Comparison of ENCODE assay signal across 32 cellular contexts in genomic region chr4:179582164-179582563, GRCh38.
"Had no signal": no experiment of that assay in that cellular context is flagged by ENCODE, and none has a peak within 500 bp of the region (broad histone marks: within the 10 kb centered on the region; RNA-seq: fewer than 3 reads in every experiment).

No MANE protein-coding gene starts in this region.

- ATAC-seq: activated CD4-positive, CD25-positive, alpha-beta regulatory T cell treated with anti-CD3 and anti-CD28 coated beads, Interleukin-2, amount 50 U/mL, for 24 hours; activated CD8-positive, alpha-beta T cell treated with anti-CD3 and anti-CD28 coated beads for 36 hours; activated naive CD8-positive, alpha-beta T cell treated with anti-CD3 and anti-CD28 coated beads, Interleukin-2, amount 50 U/mL, for 24 hours; activated T-cell treated with anti-CD3 and anti-CD28 coated beads, Interleukin-2, amount 50 U/mL, for 4 hours; activated T-helper 17 cell treated with anti-CD3 and anti-CD28 coated beads, Interleukin-2, amount 50 U/mL, for 72 hours; body of pancreas; gastroesophageal sphincter; T-helper 17 cell had no signal

- H3K4me3 ChIP-seq: ascending aorta, body of pancreas, cardiac muscle cell, colonic mucosa, esophagus squamous epithelium, gastroesophageal sphincter had no signal

- H3K9me3 ChIP-seq: ascending aorta, body of pancreas, colonic mucosa, esophagus squamous epithelium had no signal

- H3K4me1 Mint-ChIP-seq: activated B cell treated with CpG ODN at 0.5 μM for 24 hours; activated naive CD4-positive, alpha-beta T cell treated with anti-CD3 and anti-CD28 coated beads, Interleukin-2, amount 50 U/mL, for 24 hours; activated naive CD8-positive, alpha-beta T cell treated with anti-CD3 and anti-CD28 coated beads for 36 hours; activated naive CD8-positive, alpha-beta T cell treated with anti-CD3 and anti-CD28 coated beads, Interleukin-2, amount 50 U/mL, for 24 hours; activated T-helper 17 cell treated with anti-CD3 and anti-CD28 coated beads, Interleukin-2, amount 50 U/mL, for 72 hours; T-helper 17 cell had no signal

- H3K36me3 Mint-ChIP-seq: activated naive CD4-positive, alpha-beta T cell treated with anti-CD3 and anti-CD28 coated beads, Interleukin-2, amount 50 U/mL, for 24 hours; activated naive CD8-positive, alpha-beta T cell treated with anti-CD3 and anti-CD28 coated beads for 36 hours had no signal

- H3K27ac ChIP-seq: ascending aorta, body of pancreas, cardiac muscle cell, colonic mucosa, epithelial cell of prostate, esophagus squamous epithelium, gastroesophageal sphincter, WERI-Rb-1 had no signal

- H3K9me3 Mint-ChIP-seq: activated naive CD8-positive, alpha-beta T cell treated with anti-CD3 and anti-CD28 coated beads for 36 hours had no signal

- H3K36me3 ChIP-seq: ascending aorta, cardiac muscle cell, colonic mucosa, esophagus squamous epithelium, gastroesophageal sphincter, WERI-Rb-1 had no signal

- H3K4me1 ChIP-seq: ascending aorta, body of pancreas, colonic mucosa, esophagus squamous epithelium, gastroesophageal sphincter had no signal

- DNase-seq: activated B cell treated with CpG ODN at 0.5 μM for 24 hours; activated CD4-positive, alpha-beta T cell treated with anti-CD3 and anti-CD28 coated beads for 48 hours; activated CD4-positive, alpha-beta T cell treated with anti-CD3 and anti-CD28 coated beads, Interleukin-2, amount 50 U/mL, for 1 hour; activated CD4-positive, alpha-beta T cell treated with anti-CD3 and anti-CD28 coated beads, Interleukin-2, amount 50 U/mL, for 48 hours; activated CD8-positive, alpha-beta memory T cell treated with anti-CD3 and anti-CD28 coated beads for 24 hours; activated CD8-positive, alpha-beta T cell treated with anti-CD3 and anti-CD28 coated beads for 36 hours; activated effector memory CD4-positive, alpha-beta T cell treated with Interleukin-2 at 50 U/mL for 16 hours; activated gamma-delta T cell treated with Interleukin-2 at 50 U/mL for 16 hours; activated naive CD4-positive, alpha-beta T cell treated with anti-CD3 and anti-CD28 coated beads for 36 hours; activated naive CD8-positive, alpha-beta T cell treated with anti-CD3 and anti-CD28 coated beads for 36 hours; activated naive CD8-positive, alpha-beta T cell treated with anti-CD3 and anti-CD28 coated beads, Interleukin-2, amount 50 U/mL, for 24 hours; activated T-cell treated with anti-CD3 and anti-CD28 coated beads, Interleukin-2, amount 50 U/mL, for 4 hours; body of pancreas; central memory CD4-positive, alpha-beta T cell; cerebellar nuclear complex; colonic mucosa; effector CD8-positive, alpha-beta T cell; esophagus squamous epithelium; foreskin melanocyte; head of caudate nucleus; T-helper 1 cell; T-helper 17 cell; T1000; WERI-Rb-1 had no signal

- H3K27me3 Mint-ChIP-seq: activated B cell treated with CpG ODN at 0.5 μM for 24 hours; activated CD8-positive, alpha-beta T cell treated with anti-CD3 and anti-CD28 coated beads for 36 hours; activated naive CD4-positive, alpha-beta T cell treated with anti-CD3 and anti-CD28 coated beads, Interleukin-2, amount 50 U/mL, for 24 hours; activated naive CD8-positive, alpha-beta T cell treated with anti-CD3 and anti-CD28 coated beads for 36 hours; activated naive CD8-positive, alpha-beta T cell treated with anti-CD3 and anti-CD28 coated beads, Interleukin-2, amount 50 U/mL, for 24 hours; activated T-helper 17 cell treated with anti-CD3 and anti-CD28 coated beads, Interleukin-2, amount 50 U/mL, for 72 hours; T-helper 17 cell had no signal

- H3K27me3 ChIP-seq: ascending aorta, body of pancreas, cardiac muscle cell, colonic mucosa, esophagus squamous epithelium, gastroesophageal sphincter had no signal

- H3K27ac Mint-ChIP-seq: activated B cell treated with CpG ODN at 0.5 μM for 24 hours; activated CD8-positive, alpha-beta T cell treated with anti-CD3 and anti-CD28 coated beads for 36 hours; activated naive CD4-positive, alpha-beta T cell treated with anti-CD3 and anti-CD28 coated beads for 36 hours; activated naive CD4-positive, alpha-beta T cell treated with anti-CD3 and anti-CD28 coated beads, Interleukin-2, amount 50 U/mL, for 24 hours; activated naive CD8-positive, alpha-beta T cell treated with anti-CD3 and anti-CD28 coated beads for 36 hours; activated naive CD8-positive, alpha-beta T cell treated with anti-CD3 and anti-CD28 coated beads, Interleukin-2, amount 50 U/mL, for 24 hours; activated T-helper 17 cell treated with anti-CD3 and anti-CD28 coated beads, Interleukin-2, amount 50 U/mL, for 72 hours; T-helper 17 cell; T-helper 2 cell treated with Interferon-gamma antibody and Interleukin-4, amounts not matched to agents 5 μg/mL and 100 μg/mL, for 36 hours had no signal

- H3K4me3 Mint-ChIP-seq: activated B cell treated with CpG ODN at 0.5 μM for 24 hours; activated CD8-positive, alpha-beta T cell treated with anti-CD3 and anti-CD28 coated beads for 36 hours; activated naive CD4-positive, alpha-beta T cell treated with anti-CD3 and anti-CD28 coated beads for 36 hours; activated naive CD4-positive, alpha-beta T cell treated with anti-CD3 and anti-CD28 coated beads, Interleukin-2, amount 50 U/mL, for 24 hours; activated naive CD8-positive, alpha-beta T cell treated with anti-CD3 and anti-CD28 coated beads for 36 hours; activated naive CD8-positive, alpha-beta T cell treated with anti-CD3 and anti-CD28 coated beads, Interleukin-2, amount 50 U/mL, for 24 hours; activated T-cell treated with anti-CD3 and anti-CD28 coated beads, Interleukin-2, amount 50 U/mL, for 4 hours; activated T-helper 17 cell treated with anti-CD3 and anti-CD28 coated beads, Interleukin-2, amount 50 U/mL, for 72 hours; T-helper 17 cell; T-helper 2 cell treated with Interferon-gamma antibody and Interleukin-4, amounts not matched to agents 5 μg/mL and 100 μg/mL, for 36 hours had no signal
